ENCODE assay signal across 1 cellular context in genomic region chr11:12642040-12642439, GRCh38.
TF ChIP-seq lines count a peak whose summit lies in the region.

No MANE protein-coding gene starts in this region.

TF ChIP-seq in H1, 55 proteins besides CTCF, POLR2A, EP300 and RAD21 (continued from another document):
- TF ChIP-seq EGR1 (IDR thresholded peaks at IDR 0.05; ENCODE audit: borderline replicate concordance, low read depth, low read length) = peak; percentile 59; the same call in 1 of the 2 replicates
